ENCODE assay signal across 8 cellular contexts in the genomic region with DNA sequence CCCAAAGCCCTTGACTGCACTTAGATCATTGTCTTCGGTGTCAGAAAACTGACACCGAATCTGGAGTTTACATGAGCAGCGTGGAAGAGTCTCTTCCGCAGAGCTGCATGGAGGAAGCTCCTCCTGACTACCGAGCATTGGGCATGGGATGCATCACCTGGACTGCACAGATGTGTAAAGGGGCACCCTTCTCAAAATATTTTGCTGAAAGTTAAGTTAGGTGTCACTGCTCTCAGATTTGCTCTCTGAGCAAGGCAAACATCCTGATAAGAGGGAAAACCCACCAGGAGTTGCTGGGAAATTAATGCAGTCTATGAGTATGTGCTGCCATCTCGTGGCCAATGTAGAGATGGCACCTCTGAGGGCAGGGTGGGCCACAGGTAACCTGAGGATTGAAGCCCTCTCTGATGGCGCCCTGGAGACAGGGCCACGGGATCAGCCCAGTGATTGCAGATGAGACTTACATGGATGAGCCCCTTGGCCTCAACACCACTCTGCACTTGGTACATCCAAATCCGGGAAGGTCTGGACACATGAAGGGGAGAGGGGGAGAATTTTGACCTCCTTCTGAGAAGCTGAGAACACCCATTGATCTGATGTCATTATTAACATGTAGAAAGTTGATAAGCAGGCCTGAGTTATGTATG.
DNase-seq lines count a peak whose midpoint lies in the region; ATAC-seq, FAIRE-seq and TF ChIP-seq lines count a peak whose summit lies in the region.

No MANE protein-coding gene starts in this region.

- no peak for TF ChIP-seq POLR2A in transverse colon (IDR thresholded peaks at IDR 0.05)

- H3K4me3 Mint-ChIP-seq in activated T-helper 2 cell treated with anti-CD3 and anti-CD28 coated beads, Interferon-gamma antibody, Interleukin-2, Interleukin-4, amounts not matched to agents 10 μg/mL and 5 μg/mL and 100 μg/mL, durations not matched to agents 14 hours and 24 hours and 36 hours (ENCODE audit: low read depth), result no peak overlapping the region

- H3F3A ChIP-seq in PC-9 (ENCODE audit: insufficient read depth, low read depth), result no peaks in the 10 kb centered on the region

- no TSS peak for BruUV-seq in PC-9 (replicated peaks; lab: Mats Ljungman, UMichigan)

- POLR2A ChIA-PET in PC-9 (lab: Charles Lee; ENCODE audit: unreplicated experiment), result no interaction called here

- no peak overlapping the region for H3K4me3 ChIP-seq in AG09309 (ENCODE audit: control insufficient read depth, low read depth, low read length)
- H3K4me3 ChIP-seq in PC-9, result no peak overlapping the region
- no peak overlapping the region for H3K4me3 ChIP-seq in pancreas
- no peak overlapping the region for H3K4me3 ChIP-seq in transverse colon

- FAIRE-seq in frontal cortex (lab: Jason Lieb, UNC) (no peak), pancreas (lab: Jason Lieb, UNC) (no peak)

- WGBS in pancreas, 2 donors, result 11 to 13% methylated on average over 9 of the region's 9 CpGs
- 0 to 14% methylated on average over 1 to 9 of the region's 9 CpGs for WGBS in transverse colon (ENCODE audit: low coverage in 1 of 2), 2 donors

- H3K27ac ChIP-seq in PC-9 (no peak overlapping the region), pancreas (no peak overlapping the region), transverse colon (no peak overlapping the region)

- TF ChIP-seq CTCF in AG09309 (IDR thresholded peaks at IDR 0.05; ENCODE audit: control insufficient read depth, insufficient read depth, low read depth, low read length, missing control alignments), result peak; percentile 90
- TF ChIP-seq CTCF in PC-9 (conservative IDR thresholded peaks at IDR 0.05), result peak; percentile 88
- TF ChIP-seq CTCF in pancreas (IDR thresholded peaks at IDR 0.05), result peak; percentile 90 to 91 (median 90)
- peak; percentile 84 to 94 (median 92) for TF ChIP-seq CTCF in transverse colon (IDR thresholded peaks at IDR 0.05)

- intact Hi-C loops in PC-9 (cut with micrococcal nuclease; ENCODE audit: unreplicated experiment), result no loop called here
- intact Hi-C loops in activated T-helper 2 cell treated with anti-CD3 and anti-CD28 coated beads, Interferon-gamma antibody, Interleukin-2, Interleukin-4, amounts not matched to agents 10 μg/mL and 5 μg/mL and 100 μg/mL, durations not matched to agents 14 hours and 24 hours and 36 hours (cut with micrococcal nuclease), result loop anchor here (1.0 kb wide), 2 partner anchors 14 to 396 kb away; no protein-coding TSS in a partner anchor
- intact Hi-C loops in pancreas (cut with DNase I), result loop anchor here in 1 of 3 donors (2.0 kb wide), 1 partner anchor 77 kb away; no protein-coding TSS in a partner anchor
- intact Hi-C loops in transverse colon (cut with DNase I; ENCODE audit: low total_unique reads), result no loop called here

- CTCF ChIA-PET in PC-9 (lab: Charles Lee), result interaction anchor here (0.5 kb wide), 1 partner anchor 193 kb away, joined by 6 read pairs; no protein-coding TSS in a partner anchor

- DNase-seq in AG09309 (ENCODE audit: low read depth) (no peak), PC-9 (peak in 1 of 2 experiments; percentile 7), frontal cortex (ENCODE audit: low spot score in 2 of 2) (peak; percentile 26 to 38), pancreas (peak; percentile 9 to 77 (median 52)), transverse colon (peak; percentile 54)
- peak; percentile 33 for DNase-seq in activated T-helper 2 cell treated with anti-CD3 and anti-CD28 coated beads, Interferon-gamma antibody, Interleukin-2, Interleukin-4, amounts not matched to agents 10 μg/mL and 5 μg/mL and 100 μg/mL, durations not matched to agents 14 hours and 24 hours and 36 hours (ENCODE audit: low spot score)

- no peak overlapping the region for H2AFZ ChIP-seq in PC-9

- H3K9me3 ChIP-seq in PC-9 (ENCODE audit: insufficient read depth, low read depth), result no peaks in the 10 kb centered on the region
- H3K9me3 ChIP-seq in pancreas, result no peaks in the 10 kb centered on the region
- H3K9me3 ChIP-seq in transverse colon, result no peaks in the 10 kb centered on the region

- no peaks in the 10 kb centered on the region for H3K9me3 Mint-ChIP-seq in activated T-helper 2 cell treated with anti-CD3 and anti-CD28 coated beads, Interferon-gamma antibody, Interleukin-2, Interleukin-4, amounts not matched to agents 10 μg/mL and 5 μg/mL and 100 μg/mL, durations not matched to agents 14 hours and 24 hours and 36 hours

- H4K20me1 ChIP-seq in PC-9 (ENCODE audit: insufficient read depth), result no peaks in the 10 kb centered on the region

- in situ Hi-C loops in transverse colon (cut with MboI; ENCODE audit: low pct_ligation_motif_present in 1 of 4, low pct_unique_long_range_greater_than_20kb in 1 of 4, low sequenced_read_pairs in 3 of 4), result no loop called here

- H3K79me2 ChIP-seq in PC-9 (ENCODE audit: low read depth), result no peaks in the 10 kb centered on the region

- H3K4me1 ChIP-seq in PC-9 (replicated peaks; ENCODE audit: insufficient read depth) (no peaks in the 10 kb centered on the region), pancreas (no peaks in the 10 kb centered on the region), transverse colon (peaks cover 0 to 5% (median 0%) of the 10 kb centered on the region in 4 donors)

- no peak overlapping the region for H3K4me2 ChIP-seq in PC-9

- no peak for TF ChIP-seq EP300 in transverse colon (IDR thresholded peaks at IDR 0.05; ENCODE audit: low read depth)

- no peaks in the 10 kb centered on the region for H3K36me3 Mint-ChIP-seq in activated T-helper 2 cell treated with anti-CD3 and anti-CD28 coated beads, Interferon-gamma antibody, Interleukin-2, Interleukin-4, amounts not matched to agents 10 μg/mL and 5 μg/mL and 100 μg/mL, durations not matched to agents 14 hours and 24 hours and 36 hours (ENCODE audit: low read depth)

- ATAC-seq in GM18861 (IDR thresholded peaks at IDR 0.05; ENCODE audit: unreplicated experiment), result peak; percentile 63
- peak; percentile 81 for ATAC-seq in HG03103 (IDR thresholded peaks at IDR 0.05; ENCODE audit: low read depth, unreplicated experiment)
- peak; percentile 50 to 94 (median 88) for ATAC-seq in pancreas

- H3K27me3 ChIP-seq in PC-9 (ENCODE audit: insufficient read depth, low read depth) (peaks cover 16% of the 10 kb centered on the region; the same call in 1 of the 2 replicates), pancreas (no peaks in the 10 kb centered on the region), transverse colon (no peaks in the 10 kb centered on the region)

- H3K27me3 Mint-ChIP-seq in activated T-helper 2 cell treated with anti-CD3 and anti-CD28 coated beads, Interferon-gamma antibody, Interleukin-2, Interleukin-4, amounts not matched to agents 10 μg/mL and 5 μg/mL and 100 μg/mL, durations not matched to agents 14 hours and 24 hours and 36 hours (ENCODE audit: low read depth), result peaks cover 20% of the 10 kb centered on the region

- H3K36me3 ChIP-seq in PC-9 (ENCODE audit: low read depth) (no peaks in the 10 kb centered on the region), pancreas (no peaks in the 10 kb centered on the region), transverse colon (no peaks in the 10 kb centered on the region)

- no peaks in the 10 kb centered on the region for H3K4me1 Mint-ChIP-seq in activated T-helper 2 cell treated with anti-CD3 and anti-CD28 coated beads, Interferon-gamma antibody, Interleukin-2, Interleukin-4, amounts not matched to agents 10 μg/mL and 5 μg/mL and 100 μg/mL, durations not matched to agents 14 hours and 24 hours and 36 hours (ENCODE audit: low read depth)

- H3K27ac Mint-ChIP-seq in activated T-helper 2 cell treated with anti-CD3 and anti-CD28 coated beads, Interferon-gamma antibody, Interleukin-2, Interleukin-4, amounts not matched to agents 10 μg/mL and 5 μg/mL and 100 μg/mL, durations not matched to agents 14 hours and 24 hours and 36 hours, result no peak overlapping the region

- H3K9me2 ChIP-seq in PC-9 (ENCODE audit: insufficient read depth), result no peaks in the 10 kb centered on the region
